In the genomic region with DNA sequence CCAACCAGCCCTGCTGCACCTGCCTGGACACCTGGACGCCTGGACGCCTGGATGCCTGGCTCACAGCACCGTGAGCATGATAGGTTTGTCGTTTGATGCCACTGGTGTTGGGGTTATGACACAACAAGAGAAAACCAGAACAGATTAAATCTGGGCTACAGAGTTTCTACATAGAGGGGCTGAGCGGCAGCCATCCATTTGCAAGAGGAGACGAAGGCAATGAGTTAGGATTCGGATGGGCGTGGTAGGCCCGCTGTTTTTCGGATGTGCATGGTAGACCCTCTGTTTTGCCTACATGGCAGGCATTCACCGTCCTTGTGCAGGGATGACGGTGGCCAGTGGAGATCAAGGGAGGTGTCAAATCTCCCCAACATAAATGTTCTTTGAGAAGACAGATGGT, we compare ENCODE assay signal across 9 cellular contexts.
"Had no signal": no experiment of that assay in that cellular context is flagged by ENCODE, and none has a peak within 500 bp of the region (broad histone marks: within the 10 kb centered on the region; RNA-seq: fewer than 3 reads in every experiment).

No MANE protein-coding gene starts in this region.

- H3K9me3 ChIP-seq: HAP-1 had no signal

- H3K4me1 ChIP-seq: HAP-1 had no signal

- DNase-seq: GM23248, GOT3, H7, H9, HCEC 1CT, HFFc6 had no signal

- H3K36me3 ChIP-seq: HAP-1 had no signal

- H3K4me3 ChIP-seq: GM23248, GM23338, HAP-1 had no signal

- ATAC-seq: GM23338, HCT116 had no signal

- H2AFZ ChIP-seq: GM23248, GM23338 had no signal

- H3K27ac Mint-ChIP-seq: GM23338, H9, HFFc6 had no signal

- H3K9me3 Mint-ChIP-seq: GM23338 had no signal

- H3K27ac ChIP-seq: GM23248 had no signal

- H3K4me2 ChIP-seq: GM23338 had no signal

- H3K9ac ChIP-seq: GM23248 had no signal

- H3K4me3 Mint-ChIP-seq: GM23338, H9, HFFc6 had no signal
